5 cellular contexts compared by ENCODE assay signal in the genomic region with DNA sequence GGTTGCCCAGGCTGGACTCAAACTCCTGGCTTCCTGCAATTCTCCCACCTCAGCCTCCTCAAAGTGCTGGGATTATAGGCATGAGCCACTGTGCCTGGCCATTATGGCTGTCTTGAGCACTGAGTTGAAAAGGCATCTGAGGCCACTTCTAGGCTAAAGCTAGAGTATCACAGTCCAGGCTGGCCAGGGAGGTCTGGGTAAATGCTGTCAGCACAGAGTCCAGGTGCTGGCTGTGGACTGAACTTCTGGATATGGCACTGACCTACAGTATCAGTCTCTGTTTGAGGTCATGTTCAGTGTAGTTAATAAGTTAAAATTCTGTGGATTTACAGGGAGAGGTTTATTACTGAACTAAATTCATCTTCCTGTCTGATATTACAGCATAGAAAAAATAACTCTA.
"Had no signal": no experiment of that assay in that cellular context is flagged by ENCODE, and none has a peak within 500 bp of the region (broad histone marks: within the 10 kb centered on the region; RNA-seq: fewer than 3 reads in every experiment).

No MANE protein-coding gene starts in this region.

- ATAC-seq: GM23338 had no signal

- DNase-seq: H9, HCEC 1CT, KBM-7 had no signal

- H3K9ac ChIP-seq: KMS-11 had no signal

- H3K4me3 ChIP-seq: GM23338 had no signal

- H3K27ac ChIP-seq: KMS-11 had no signal
